Comparison of ENCODE assay signal across 1 cellular context in genomic region chr16:31071861-31072260, GRCh38.
A peak's percentile ranks its signal among the peaks of the same experiment; 100 is the strongest.
TF ChIP-seq lines count a peak whose summit lies in the region.

No MANE protein-coding gene starts in this region.

TF ChIP-seq in HepG2, 621 proteins besides CTCF, POLR2A, EP300 and RAD21:
- TF ChIP-seq HNRNPL (IDR thresholded peaks at IDR 0.05; ENCODE audit: low read depth, low read length) (no peak), TFAP4 (IDR thresholded peaks at IDR 0.05; ENCODE audit: borderline replicate concordance, low read depth) (no peak), SMARCE1 (IDR thresholded peaks at IDR 0.05; ENCODE audit: borderline replicate concordance) (no peak), CREB1 (IDR thresholded peaks at IDR 0.05) (peak; percentile 95), CREB1 (CRISPR knock-in tag; IDR thresholded peaks at IDR 0.05) (no peak), RFXANK (CRISPR knock-in tag; IDR thresholded peaks at IDR 0.05) (no peak), HHEX (CRISPR knock-in tag; IDR thresholded peaks at IDR 0.05) (no peak), ATF7 (IDR thresholded peaks at IDR 0.05) (peak; percentile 97), ATF7 (CRISPR knock-in tag; IDR thresholded peaks at IDR 0.05) (no peak), ZNF354B (CRISPR knock-in tag; IDR thresholded peaks at IDR 0.05) (no peak), ZFP36L1 (CRISPR knock-in tag; IDR thresholded peaks at IDR 0.05) (no peak), ATF2 (CRISPR knock-in tag; IDR thresholded peaks at IDR 0.05) (0 out of 2 replicates have a peak, but pooled peaks have one; percentile 26), SP5 (CRISPR knock-in tag; IDR thresholded peaks at IDR 0.05; ENCODE audit: borderline replicate concordance, low read depth) (no peak), SNRNP70 (IDR thresholded peaks at IDR 0.05; ENCODE audit: low read depth, low read length) (no peak), ZNF264 (CRISPR knock-in tag; IDR thresholded peaks at IDR 0.05) (peak; percentile 75), ZNF609 (CRISPR knock-in tag; IDR thresholded peaks at IDR 0.05; ENCODE audit: borderline replicate concordance) (no peak), ZNF343 (CRISPR knock-in tag; IDR thresholded peaks at IDR 0.05) (no peak), CBX2 (IDR thresholded peaks at IDR 0.05; ENCODE audit: low read depth, low read length) (no peak), CBX2 (CRISPR knock-in tag; IDR thresholded peaks at IDR 0.05; ENCODE audit: low read depth) (no peak), SALL1 (CRISPR knock-in tag; IDR thresholded peaks at IDR 0.05) (no peak), ZBTB21 (CRISPR knock-in tag; IDR thresholded peaks at IDR 0.05) (peak; percentile 69), ZNF451 (CRISPR knock-in tag; IDR thresholded peaks at IDR 0.05) (no peak), NFATC3 (CRISPR knock-in tag; IDR thresholded peaks at IDR 0.05) (no peak), HMG20A (CRISPR knock-in tag; IDR thresholded peaks at IDR 0.05; ENCODE audit: borderline replicate concordance) (no peak), ZSCAN12 (CRISPR knock-in tag; IDR thresholded peaks at IDR 0.05) (no peak), PRMT3 (CRISPR knock-in tag; IDR thresholded peaks at IDR 0.05; ENCODE audit: borderline replicate concordance, low read depth) (no peak), KLF16 (CRISPR knock-in tag; IDR thresholded peaks at IDR 0.05) (no peak), ZNF841 (CRISPR knock-in tag; IDR thresholded peaks at IDR 0.05; ENCODE audit: borderline replicate concordance) (no peak), HDAC2 (CRISPR knock-in tag; IDR thresholded peaks at IDR 0.05) (no peak), ZNF503 (CRISPR knock-in tag; IDR thresholded peaks at IDR 0.05) (no peak), CREM (IDR thresholded peaks at IDR 0.05) (no peak), CREM (CRISPR knock-in tag; IDR thresholded peaks at IDR 0.05) (no peak), ZBTB33 (CRISPR knock-in tag; IDR thresholded peaks at IDR 0.05) (no peak), ZHX1 (CRISPR knock-in tag; IDR thresholded peaks at IDR 0.05; ENCODE audit: low read depth) (no peak), ZBTB20 (CRISPR knock-in tag; IDR thresholded peaks at IDR 0.05; ENCODE audit: borderline replicate concordance, low read depth) (no peak), MAX (IDR thresholded peaks at IDR 0.05) (no peak), SPEN (CRISPR knock-in tag; IDR thresholded peaks at IDR 0.05; ENCODE audit: low read depth) (no peak), ZNF10 (CRISPR knock-in tag; IDR thresholded peaks at IDR 0.05; ENCODE audit: borderline replicate concordance, low read depth) (no peak)
